In the genomic region with DNA sequence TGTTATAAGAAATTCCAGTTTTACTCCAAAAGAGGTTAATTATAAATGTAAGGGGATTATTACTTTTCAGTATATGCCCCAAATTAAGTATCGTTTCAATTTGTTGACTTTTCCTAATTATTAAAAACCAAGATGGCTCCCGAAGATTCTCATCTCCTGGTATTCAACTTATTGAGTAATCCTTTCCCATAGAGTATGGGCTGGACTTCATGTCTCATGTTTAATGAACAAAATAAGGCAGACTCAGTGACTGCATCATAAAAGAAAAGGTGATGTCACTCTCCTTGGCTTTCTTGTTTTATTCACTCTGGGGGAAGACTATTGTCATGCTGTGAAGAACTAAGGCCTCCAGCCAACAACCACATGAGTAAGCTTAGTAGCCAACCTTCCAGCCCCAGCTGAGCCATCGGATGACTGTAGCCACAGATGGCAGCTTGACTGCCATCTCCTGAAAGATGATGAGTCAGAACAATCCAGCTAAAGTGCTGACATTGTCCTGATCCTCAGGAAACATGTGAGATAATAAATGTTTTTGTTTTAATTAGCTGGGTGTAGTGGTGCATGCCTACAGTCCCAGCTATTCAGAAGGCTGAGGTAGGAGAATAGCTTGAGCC, we compare ENCODE assay signal across 9 cellular contexts. TPM values are rescaled to one million over a fixed set of nuclear protein-coding genes. Genes with fewer than 3 reads are reported as not detected.
DNase-seq lines count a peak whose midpoint lies in the region; ATAC-seq, FAIRE-seq and TF ChIP-seq lines count a peak whose summit lies in the region.
"Had no signal": no experiment of that assay in that cellular context is flagged by ENCODE, and none has a peak within 500 bp of the region (broad histone marks: within the 10 kb centered on the region; RNA-seq: fewer than 3 reads in every experiment).

No MANE protein-coding gene starts in this region.

- H3K9me1 ChIP-seq in endothelial cell of umbilical vein (replicated peaks; ENCODE audit: control insufficient read depth, extremely low read depth, insufficient read depth, low read length), result no peaks in the 10 kb centered on the region

- dilution Hi-C loops in endothelial cell of umbilical vein (cut with MboI; ENCODE audit: extremely low pct_ligation_motif_present, low sequenced_read_pairs), result no loop called here

- H3K27me3 ChIP-seq in NT2/D1 (ENCODE audit: insufficient read depth, insufficient read length) (no peaks in the 10 kb centered on the region), endothelial cell of umbilical vein (ENCODE audit: control insufficient read depth in 2 of 2, insufficient read depth in 2 of 2, low read length in 2 of 2) (no peaks in the 10 kb centered on the region), spleen (replicated peaks in 1 of 7) (no peaks in the 10 kb centered on the region)

- H3K4me3 ChIP-seq in HEK293 (ENCODE audit: low read depth, low read length) (no peak overlapping the region), NT2/D1 (ENCODE audit: insufficient read length, low read depth) (no peak overlapping the region), endothelial cell of umbilical vein (replicated peaks in 1 of 3; ENCODE audit: insufficient read depth in 1 of 3, low read depth in 1 of 3, low read length in 3 of 3) (no peak overlapping the region), spleen (no peak overlapping the region)

- BruUV-seq in endothelial cell of umbilical vein (replicated peaks; lab: Mats Ljungman, UMichigan), result no TSS peak

- CTCF ChIA-PET in HEK293 (lab: Yijun Ruan, JAX), result interaction anchor here (0.6 kb wide), 2 partner anchors 13 to 136 kb away, joined by 3 to 7 read pairs; no protein-coding TSS in a partner anchor
- CTCF ChIA-PET in endothelial cell of umbilical vein (lab: Charles Lee), result interaction anchor here (0.7 to 2.0 kb wide), 9 partner anchors 9 to 147 kb away, joined by 3 to 12 read pairs (median 4); no protein-coding TSS in a partner anchor

- H3K36me3 ChIP-seq in HEK293 (ENCODE audit: control insufficient read depth in 2 of 2, insufficient read depth in 1 of 2, low read length in 2 of 2), result no peaks in the 10 kb centered on the region
- peaks cover 9% of the 10 kb centered on the region for H3K36me3 ChIP-seq in NT2/D1 (ENCODE audit: insufficient read depth, insufficient read length, low read length)
- H3K36me3 ChIP-seq in endothelial cell of umbilical vein (ENCODE audit: control insufficient read depth in 2 of 2, extremely low read depth in 1 of 2, insufficient read depth in 2 of 2, low read length in 2 of 2), result no peaks in the 10 kb centered on the region
- no peaks in the 10 kb centered on the region for H3K36me3 ChIP-seq in spleen

- H3K4me2 ChIP-seq in endothelial cell of umbilical vein (ENCODE audit: insufficient read depth, low read length), result no peak overlapping the region

- no peaks in the 10 kb centered on the region for H3K9me3 ChIP-seq in HEK293 (ENCODE audit: control insufficient read depth, insufficient read depth, low read depth, low read length)
- no peaks in the 10 kb centered on the region for H3K9me3 ChIP-seq in NT2/D1 (ENCODE audit: insufficient read depth, low read length)
- H3K9me3 ChIP-seq in endothelial cell of umbilical vein (replicated peaks; ENCODE audit: control insufficient read depth, insufficient read depth, low read length), result no peaks in the 10 kb centered on the region
- H3K9me3 ChIP-seq in spleen, result peaks cover 0 to 4% (median 0%) of the 10 kb centered on the region in 8 donors

- peaks cover 17% of the 10 kb centered on the region for H3K36me3 Mint-ChIP-seq in osteocyte (ENCODE audit: unreplicated experiment)

- FAIRE-seq in endothelial cell of umbilical vein (lab: Jason Lieb, UNC), result peak; percentile 75

- H3K27ac Mint-ChIP-seq in osteocyte (ENCODE audit: unreplicated experiment), result peak overlapping the region; percentile 50

- TF ChIP-seq POLR2A in endothelial cell of umbilical vein (IDR thresholded peaks at IDR 0.05; ENCODE audit: low read depth, low read length) (no peak), spleen (IDR thresholded peaks at IDR 0.05) (no peak)

- TF ChIP-seq CTCF in HEK293 (tag by site-specific recombination; IDR thresholded peaks at IDR 0.05) (no peak), endothelial cell of umbilical vein (IDR thresholded peaks at IDR 0.05; ENCODE audit: extremely low read depth in 1 of 2, insufficient read depth in 1 of 2, low read depth in 1 of 2, low read length in 2 of 2) (no peak), osteocyte (IDR thresholded peaks at IDR 0.05) (no peak), spleen (IDR thresholded peaks at IDR 0.05 in 8 of 11, conservative IDR thresholded peaks at IDR 0.05 in 3 of 11) (no peak)

- no peak overlapping the region for H3K9ac ChIP-seq in NT2/D1 (ENCODE audit: insufficient read length, low read depth)
- H3K9ac ChIP-seq in endothelial cell of umbilical vein (replicated peaks; ENCODE audit: extremely low read depth, insufficient read depth, low read length), result no peak overlapping the region

- POLR2A ChIA-PET in HEK293 (lab: Yijun Ruan, JAX) (interaction anchor here (0.5 kb wide), 1 partner anchor 27 kb away, joined by 3 read pairs; no protein-coding TSS in a partner anchor), endothelial cell of umbilical vein (lab: Charles Lee) (interaction anchor here (1.2 kb wide), 1 partner anchor 14 kb away, joined by 9 read pairs; no protein-coding TSS in a partner anchor)

- H4K20me1 ChIP-seq in endothelial cell of umbilical vein (replicated peaks; ENCODE audit: control insufficient read depth, extremely low read depth, insufficient read depth, low read length), result peaks cover 15% of the 10 kb centered on the region

- H3K4me3 Mint-ChIP-seq in osteocyte (ENCODE audit: unreplicated experiment), result no peak overlapping the region

- no peak for ATAC-seq in HG03139 (IDR thresholded peaks at IDR 0.05; ENCODE audit: unreplicated experiment)
- ATAC-seq in GM19467 (IDR thresholded peaks at IDR 0.05; ENCODE audit: unreplicated experiment), result no peak

- intact Hi-C loops in endothelial cell of umbilical vein (cut with micrococcal nuclease) (loop anchor here (1.0 kb wide), 1 partner anchor 11 kb away; no protein-coding TSS in a partner anchor), spleen (cut with DNase I; ENCODE audit: low total_unique reads) (no loop called here)

- no peak overlapping the region for H3K27ac ChIP-seq in HEK293 (ENCODE audit: extremely low read depth, low read depth, low read length)
- peak overlapping the region; percentile 9 for H3K27ac ChIP-seq in endothelial cell of umbilical vein (ENCODE audit: insufficient read depth, low read depth, low read length)
- H3K27ac ChIP-seq in spleen, result no peak overlapping the region
- H3K27ac ChIP-seq: WERI-Rb-1 had no signal

- H3K4me1 ChIP-seq in HEK293 (ENCODE audit: control insufficient read depth, insufficient read depth, low read length), result no peaks in the 10 kb centered on the region
- H3K4me1 ChIP-seq in NT2/D1 (ENCODE audit: insufficient read depth, insufficient read length), result peaks cover 4% of the 10 kb centered on the region
- H3K4me1 ChIP-seq in endothelial cell of umbilical vein (ENCODE audit: control insufficient read depth, extremely low read depth, insufficient read depth, low read length), result no peaks in the 10 kb centered on the region
- no peaks in the 10 kb centered on the region for H3K4me1 ChIP-seq in spleen

- H3K9me3 Mint-ChIP-seq in osteocyte (ENCODE audit: unreplicated experiment), result no peaks in the 10 kb centered on the region

- WGBS in spleen, 5 donors, result 87 to 94% (median 90%) methylated on average over 3 of the region's 3 CpGs

- H3K79me2 ChIP-seq in endothelial cell of umbilical vein (ENCODE audit: control insufficient read depth, insufficient read depth, low read length), result peaks cover 92% of the 10 kb centered on the region

- no peaks in the 10 kb centered on the region for H3K27me3 Mint-ChIP-seq in osteocyte (ENCODE audit: unreplicated experiment)

- H2AFZ ChIP-seq in endothelial cell of umbilical vein (ENCODE audit: low read depth, low read length), result no peak overlapping the region

- DNase-seq in NT2/D1 (ENCODE audit: low read depth, low spot score) (peak; percentile 95), endothelial cell of umbilical vein (ENCODE audit: low read depth, low spot score) (peak; percentile 84), osteocyte (ENCODE audit: extremely low spot score, unreplicated experiment) (no peak), spleen (no peak)
- DNase-seq: NCI-H524 treated with DMSO at 0.1 percent for 48 hours, WERI-Rb-1 had no signal

- H3K4me1 Mint-ChIP-seq in osteocyte (ENCODE audit: unreplicated experiment), result peaks cover 48% of the 10 kb centered on the region

TF ChIP-seq in HEK293, 187 proteins besides CTCF, POLR2A, EP300 and RAD21 (continues in another document):
- no peak for TF ChIP-seq ZBTB20 (tag by site-specific recombination; IDR thresholded peaks at IDR 0.05)

TF ChIP-seq in endothelial cell of umbilical vein, 7 proteins besides CTCF, POLR2A, EP300 and RAD21:
- TF ChIP-seq JUN (IDR thresholded peaks at IDR 0.05; ENCODE audit: borderline replicate concordance, insufficient read depth, insufficient read length, low read depth) (no peak), FOS (IDR thresholded peaks at IDR 0.05; ENCODE audit: borderline replicate concordance, insufficient read depth, low read length) (peak; percentile 99), EZH2 (IDR thresholded peaks at IDR 0.05; ENCODE audit: borderline replicate concordance, low read depth, low read length, severe bottlenecking) (no peak), GATA2 (IDR thresholded peaks at IDR 0.05; ENCODE audit: insufficient read depth, insufficient read length, low read depth, low read length) (peak; percentile 35), POLR2AphosphoS5 (IDR thresholded peaks at IDR 0.05; ENCODE audit: insufficient read depth, low read depth, low read length) (peak; percentile 82), MYC (IDR thresholded peaks at IDR 0.05; ENCODE audit: low read depth, low read length) (peak; percentile 42)
- TF ChIP-seq, protein P1, sequence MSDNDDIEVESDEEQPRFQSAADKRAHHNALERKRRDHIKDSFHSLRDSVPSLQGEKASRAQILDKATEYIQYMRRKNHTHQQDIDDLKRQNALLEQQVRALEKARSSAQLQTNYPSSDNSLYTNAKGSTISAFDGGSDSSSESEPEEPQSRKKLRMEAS (IDR thresholded peaks at IDR 0.05; ENCODE audit: insufficient read depth, insufficient read length), result no peak

RNA-seq across cellular contexts. Expression of gene IGF2BP2, which starts 17.3 kb away (rescaled TPM):
- total RNA-seq in endothelial cell of umbilical vein, result 122 and 130 TPM in 2 replicates
- 5.6 and 10.7 TPM in 2 replicates for polyA plus RNA-seq in endothelial cell of umbilical vein
- 9.5 and 13.7 TPM in 2 replicates for polyA plus RNA-seq in endothelial cell of umbilical vein (2011; cell fraction: cytosol; rRNA removed)
- 54.7 and 55.9 TPM in 2 replicates for polyA plus RNA-seq in endothelial cell of umbilical vein (2011; cell fraction: nucleus; rRNA removed)
- 54.0 and 70.9 TPM in 2 replicates for polyA plus RNA-seq in endothelial cell of umbilical vein (2012)
- 21.9 and 36.3 TPM in 2 replicates for polyA minus RNA-seq in endothelial cell of umbilical vein
- polyA minus RNA-seq in endothelial cell of umbilical vein (2011; cell fraction: cytosol; rRNA and poly(A)+ RNA removed), result 0.31 TPM
- 114 and 115 TPM in 2 replicates for polyA minus RNA-seq in endothelial cell of umbilical vein (2011; cell fraction: nucleus; rRNA and poly(A)+ RNA removed)
- total RNA-seq in osteocyte, result 96.7 and 101 TPM in 2 replicates
- total RNA-seq in spleen, result 10 to 100 TPM; 10.0 to 21.1 (median 13.8) TPM
- polyA plus RNA-seq in spleen, result 1 to 10 TPM; 1.1 to 4.3 (median 2.1) TPM

Comparison
In these comparisons a context has a peak if more than half of its experiments do, and no peak if none do; other contexts are left out.
1. DNase-seq: peak in NT2/D1 (single experiment) and endothelial cell of umbilical vein (single experiment); none in osteocyte (single experiment) and spleen (single experiment).